In the genomic region with DNA sequence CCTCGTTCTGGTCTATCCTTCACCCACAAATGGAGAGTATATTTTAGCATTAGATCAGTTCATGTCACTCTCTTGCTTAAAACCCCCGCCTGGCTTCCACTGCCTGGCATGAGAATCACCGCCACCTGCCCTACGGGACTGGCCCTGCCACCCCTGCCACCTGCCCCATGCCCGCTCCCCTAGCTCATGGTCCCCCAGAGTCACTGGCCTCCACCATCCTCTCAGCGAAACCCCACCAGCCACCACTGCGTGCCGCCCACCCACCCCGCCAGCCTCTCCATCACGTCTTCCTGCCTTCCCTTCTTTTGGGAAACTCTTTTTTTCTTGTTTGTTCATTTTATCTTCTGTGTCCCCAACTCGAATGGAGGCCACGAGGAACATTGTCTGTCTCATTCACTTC, we compare ENCODE assay signal across 19 cellular contexts. TPM values are rescaled to one million over a fixed set of nuclear protein-coding genes. Genes with fewer than 3 reads are reported as not detected.
DNase-seq lines count a peak whose midpoint lies in the region; ATAC-seq and TF ChIP-seq lines count a peak whose summit lies in the region.
"Had no signal": no experiment of that assay in that cellular context is flagged by ENCODE, and none has a peak within 500 bp of the region (broad histone marks: within the 10 kb centered on the region; RNA-seq: fewer than 3 reads in every experiment).

No MANE protein-coding gene starts in this region.

- no peak for TF ChIP-seq CTCF in left ventricle myocardium inferior (IDR thresholded peaks at IDR 0.05; ENCODE audit: borderline replicate concordance)

- H3K27ac Mint-ChIP-seq in CD8-positive, alpha-beta memory T cell, result peak overlapping the region in 5 of 8 donors; percentile 17 to 94 (median 52)
- H3K27ac Mint-ChIP-seq in activated T-helper 17 cell treated with anti-CD3 and anti-CD28 coated beads, Interleukin-2, amount 50 U/mL, for 72 hours, result peak overlapping the region; percentile 3
- H3K27ac Mint-ChIP-seq: CD4-positive, CD25-positive, alpha-beta regulatory T cell had no signal

- H4K8ac ChIP-seq in neuronal stem cell (ENCODE audit: low read depth, low read length), result peak overlapping the region; percentile 96

- peaks cover 32 to 34% (median 33%) of the 10 kb centered on the region in 3 donors for H3K4me1 Mint-ChIP-seq in CD8-positive, alpha-beta memory T cell
- H3K4me1 Mint-ChIP-seq in activated T-helper 17 cell treated with anti-CD3 and anti-CD28 coated beads, Interleukin-2, amount 50 U/mL, for 72 hours, result peaks cover 13% of the 10 kb centered on the region

- H3K4me2 ChIP-seq in BLaER1, result peak overlapping the region; percentile 93
- no peak overlapping the region for H3K4me2 ChIP-seq in neuronal stem cell (ENCODE audit: insufficient read depth, low read length, poor library complexity, severe bottlenecking)
- H3K4me2 ChIP-seq: A549 had no signal

- WGBS in neuronal stem cell (ENCODE audit: extremely low coverage in 2 of 2, insufficient read length in 2 of 2, insufficient replicate concordance in 1 of 2), 2 donors, result no CpG with 5 or more reads among the region's 12 CpGs

- H3K9ac ChIP-seq in BLaER1 (no peak overlapping the region), neuronal stem cell (ENCODE audit: low read depth, low read length, poor library complexity) (no peak overlapping the region)

- POLR2A ChIA-PET in CD8-positive, alpha-beta memory T cell (lab: Charles Lee), result no interaction called here

- H3K14ac ChIP-seq in neuronal stem cell (ENCODE audit: low read length), result peak overlapping the region; percentile 75

- H4K91ac ChIP-seq in neuronal stem cell (ENCODE audit: low read depth, low read length, poor library complexity), result peak overlapping the region; percentile 89

- no peak overlapping the region for H2BK12ac ChIP-seq in neuronal stem cell (ENCODE audit: low read length)

- H3K36me3 ChIP-seq in BLaER1 (no peaks in the 10 kb centered on the region), neuronal stem cell (replicated peaks in 1 of 2; ENCODE audit: control insufficient read depth in 2 of 2, insufficient read depth in 2 of 2, low read length in 2 of 2) (no peaks in the 10 kb centered on the region), left ventricle myocardium inferior (no peaks in the 10 kb centered on the region)
- H3K36me3 ChIP-seq in CD8-positive, alpha-beta memory T cell (ENCODE audit: insufficient read depth, low read length), result no peaks in the 10 kb centered on the region
- H3K36me3 ChIP-seq: HAP-1 had no signal

- no peak overlapping the region for H3K4ac ChIP-seq in neuronal stem cell (ENCODE audit: low read length)

- DNase-seq in CD8-positive, alpha-beta memory T cell, result no peak
- DNase-seq in neuronal stem cell (ENCODE audit: low spot score), result no peak
- DNase-seq in posterior cingulate gyrus, result no peak
- DNase-seq in left ventricle myocardium inferior, result no peak
- DNase-seq: CD4-positive, CD25-positive, alpha-beta regulatory T cell; DMS79; GOT3 had no signal

- H3K36me3 Mint-ChIP-seq in CD8-positive, alpha-beta memory T cell, result no peaks in the 10 kb centered on the region
- no peaks in the 10 kb centered on the region for H3K36me3 Mint-ChIP-seq in activated T-helper 17 cell treated with anti-CD3 and anti-CD28 coated beads, Interleukin-2, amount 50 U/mL, for 72 hours (ENCODE audit: low read depth)
- H3K36me3 Mint-ChIP-seq: CD4-positive, CD25-positive, alpha-beta regulatory T cell had no signal

- H3K4me3 Mint-ChIP-seq in CD8-positive, alpha-beta memory T cell, result peak overlapping the region in 3 of 7 donors; percentile 12 to 62 (median 26)
- peak overlapping the region; percentile 66 for H3K4me3 Mint-ChIP-seq in activated T-helper 17 cell treated with anti-CD3 and anti-CD28 coated beads, Interleukin-2, amount 50 U/mL, for 72 hours

- H3K9me3 ChIP-seq in BLaER1 (no peaks in the 10 kb centered on the region), neuronal stem cell (replicated peaks in 1 of 2; ENCODE audit: control insufficient read depth in 2 of 2, insufficient read depth in 1 of 2, low read depth in 1 of 2, low read length in 2 of 2) (no peaks in the 10 kb centered on the region), left ventricle myocardium inferior (replicated peaks) (no peaks in the 10 kb centered on the region)
- no peaks in the 10 kb centered on the region for H3K9me3 ChIP-seq in CD8-positive, alpha-beta memory T cell (ENCODE audit: low read length)
- H3K9me3 ChIP-seq: A549, HAP-1 had no signal

- no peak overlapping the region for H2BK5ac ChIP-seq in neuronal stem cell (ENCODE audit: low read length)

- no peak overlapping the region for H2BK120ac ChIP-seq in neuronal stem cell (ENCODE audit: low read depth, low read length)

- H2BK15ac ChIP-seq in neuronal stem cell (ENCODE audit: low read length), result peak overlapping the region; percentile 52

- H3K23ac ChIP-seq in neuronal stem cell (ENCODE audit: low read depth, low read length, poor library complexity), result no peak overlapping the region

- H2AFZ ChIP-seq in neuronal stem cell (ENCODE audit: low read length), result no peak overlapping the region

- H3K4me1 ChIP-seq in BLaER1 (peaks cover 59% of the 10 kb centered on the region), neuronal stem cell (ENCODE audit: control insufficient read depth in 2 of 2, insufficient read depth in 1 of 2, low read depth in 1 of 2, low read length in 2 of 2) (peaks cover 0 to 1% of the 10 kb centered on the region in 2 donors), left ventricle myocardium inferior (peaks cover 8% of the 10 kb centered on the region)
- H3K4me1 ChIP-seq in CD8-positive, alpha-beta memory T cell (ENCODE audit: insufficient read depth, low read length), result peaks cover 19% of the 10 kb centered on the region
- H3K4me1 ChIP-seq: A549, HAP-1 had no signal

- ATAC-seq in activated T-helper 17 cell treated with anti-CD3 and anti-CD28 coated beads, Interleukin-2, amount 50 U/mL, for 72 hours (replicated peaks), result no peak
- no peak for ATAC-seq in GM18498 (IDR thresholded peaks at IDR 0.05; ENCODE audit: unreplicated experiment)
- ATAC-seq in HG02973 (IDR thresholded peaks at IDR 0.05; ENCODE audit: unreplicated experiment), result no peak
- ATAC-seq: GM12878 had no signal

- CTCF ChIA-PET in CD8-positive, alpha-beta memory T cell (lab: Charles Lee), result no interaction called here

- no peak overlapping the region for H3K4me3 ChIP-seq in BLaER1
- no peak overlapping the region for H3K4me3 ChIP-seq in CD8-positive, alpha-beta memory T cell (ENCODE audit: low read length)
- H3K4me3 ChIP-seq in neuronal stem cell (ENCODE audit: low read length in 2 of 2), result no peak overlapping the region
- no peak overlapping the region for H3K4me3 ChIP-seq in left ventricle myocardium inferior
- H3K4me3 ChIP-seq: A549, GM12878, HAP-1, K562 had no signal

- intact Hi-C loops in posterior cingulate gyrus (cut with DNase I), result no loop called here
- intact Hi-C loops in left ventricle myocardium inferior (cut with micrococcal nuclease), result no loop called here

- H3K27me3 ChIP-seq in BLaER1 (no peaks in the 10 kb centered on the region), neuronal stem cell (ENCODE audit: control insufficient read depth in 3 of 3, insufficient read depth in 3 of 3, low read depth in 1 of 3, low read length in 3 of 3) (no peaks in the 10 kb centered on the region), left ventricle myocardium inferior (ENCODE audit: low read depth) (no peaks in the 10 kb centered on the region)
- H3K27me3 ChIP-seq in CD8-positive, alpha-beta memory T cell (ENCODE audit: insufficient read depth, low read length, poor library complexity, severe bottlenecking), result no peaks in the 10 kb centered on the region

- no peaks in the 10 kb centered on the region for H3K9me3 Mint-ChIP-seq in CD8-positive, alpha-beta memory T cell
- H3K9me3 Mint-ChIP-seq in activated T-helper 17 cell treated with anti-CD3 and anti-CD28 coated beads, Interleukin-2, amount 50 U/mL, for 72 hours, result no peaks in the 10 kb centered on the region

- H3K27ac ChIP-seq in BLaER1 (0 out of 2 replicates have a peak overlapping the region, but pooled peaks have one; percentile 4), neuronal stem cell (replicated peaks; ENCODE audit: low read length) (no peak overlapping the region), left ventricle myocardium inferior (replicated peaks) (no peak overlapping the region)
- H3K27ac ChIP-seq in CD8-positive, alpha-beta memory T cell (ENCODE audit: low read depth, low read length), result no peak overlapping the region
- H3K27ac ChIP-seq: HL-60 had no signal

- H2AK5ac ChIP-seq in neuronal stem cell (ENCODE audit: low read depth, low read length), result no peak overlapping the region

- H4K20me1 ChIP-seq in BLaER1, result no peaks in the 10 kb centered on the region

- no peak overlapping the region for H3K18ac ChIP-seq in neuronal stem cell (ENCODE audit: low read length)

- peaks cover 0 to 2% of the 10 kb centered on the region in 2 donors for H3K27me3 Mint-ChIP-seq in CD8-positive, alpha-beta memory T cell
- H3K27me3 Mint-ChIP-seq in activated T-helper 17 cell treated with anti-CD3 and anti-CD28 coated beads, Interleukin-2, amount 50 U/mL, for 72 hours, result no peaks in the 10 kb centered on the region
- H3K27me3 Mint-ChIP-seq: CD4-positive, CD25-positive, alpha-beta regulatory T cell had no signal

- H3K79me1 ChIP-seq in neuronal stem cell (ENCODE audit: low read depth, low read length), result no peaks in the 10 kb centered on the region

RNA-seq across cellular contexts. Expression of a gene that starts 1.0 kb away (rescaled TPM):
- under 1 TPM in 1 of 2 experiments, not detected in 1; 0.11 TPM for total RNA-seq in CD8-positive, alpha-beta memory T cell
- polyA plus RNA-seq in CD8-positive, alpha-beta memory T cell, result 0.26 TPM
- total RNA-seq in activated T-helper 17 cell treated with anti-CD3 and anti-CD28 coated beads, Interleukin-2, amount 50 U/mL, for 72 hours, result under 1 TPM in 1 of 2 donors, not detected in 1; 0.50 TPM
- polyA plus RNA-seq in neuronal stem cell (2013, experiment 1 of 2), result not detected
- not detected for polyA plus RNA-seq in neuronal stem cell (2013, experiment 2 of 2)
- not detected for total RNA-seq in left ventricle myocardium inferior
- total RNA-seq: CD4-positive, CD25-positive, alpha-beta regulatory T cell; G401; K562 had no signal
- polyA plus RNA-seq: A549, AG04450, BJ, K562 had no signal

RNA-seq across cellular contexts. Expression of a gene that starts 48.2 kb away (rescaled TPM):
- 1 to 10 TPM; 2.0 to 2.2 TPM for total RNA-seq in CD8-positive, alpha-beta memory T cell
- 0.10 TPM for polyA plus RNA-seq in CD8-positive, alpha-beta memory T cell
- total RNA-seq in activated T-helper 17 cell treated with anti-CD3 and anti-CD28 coated beads, Interleukin-2, amount 50 U/mL, for 72 hours, result 1 to 10 TPM in 1 of 2 donors, under 1 TPM in 1; 0.50 to 1.6 TPM
- 72.5 TPM for polyA plus RNA-seq in neuronal stem cell (2013, experiment 1 of 2)
- polyA plus RNA-seq in neuronal stem cell (2013, experiment 2 of 2), result 70.8 TPM
- total RNA-seq in left ventricle myocardium inferior, result 2.6 TPM
